In genomic region chr10:20747782-20748181, GRCh38 we compare ENCODE assay signal across 30 cellular contexts.
"Had no signal": no experiment of that assay in that cellular context is flagged by ENCODE, and none has a peak within 500 bp of the region (broad histone marks: within the 10 kb centered on the region; RNA-seq: fewer than 3 reads in every experiment).

No MANE protein-coding gene starts in this region.

- H3K27ac ChIP-seq: adrenal gland, cardiac muscle cell, VCaP had no signal

- H3K27me3 ChIP-seq: adrenal gland, cardiac muscle cell had no signal

- H3K36me3 ChIP-seq: adrenal gland, cardiac muscle cell had no signal

- H3K4me1 ChIP-seq: adrenal gland had no signal

- H3K4me3 ChIP-seq: adrenal gland, cardiac muscle cell had no signal

- ATAC-seq: activated CD8-positive, alpha-beta T cell treated with anti-CD3 and anti-CD28 coated beads for 36 hours; activated naive CD4-positive, alpha-beta T cell treated with anti-CD3 and anti-CD28 coated beads, Interleukin-2, amount 50 U/mL, for 72 hours; activated T-cell treated with anti-CD3 and anti-CD28 coated beads, Interleukin-2, amount 50 U/mL, for 4 hours; activated T-cell treated with anti-CD3 and anti-CD28 coated beads, Interleukin-2, amount 50 U/mL, for 72 hours; activated T-helper 17 cell treated with anti-CD3 and anti-CD28 coated beads, Interleukin-2, amount 50 U/mL, for 72 hours had no signal

- DNase-seq: activated B cell treated with CpG ODN at 0.5 μM for 24 hours; activated CD4-positive, alpha-beta memory T cell treated with anti-CD3 and anti-CD28 coated beads for 36 hours; activated CD4-positive, alpha-beta T cell treated with anti-CD3 and anti-CD28 coated beads for 4 hours; activated CD4-positive, alpha-beta T cell treated with anti-CD3 and anti-CD28 coated beads, Interleukin-2, amount 50 U/mL, for 1 hour; activated CD4-positive, alpha-beta T cell treated with anti-CD3 and anti-CD28 coated beads, Interleukin-2, amount 50 U/mL, for 4 hours; activated CD4-positive, CD25-positive, alpha-beta regulatory T cell treated with anti-CD3 and anti-CD28 coated beads, Interleukin-2, amount 50 U/mL, for 72 hours; activated CD8-positive, alpha-beta memory T cell treated with anti-CD3 and anti-CD28 coated beads, Interleukin-2, amount 50 U/mL, for 4 hours; activated CD8-positive, alpha-beta T cell treated with anti-CD3 and anti-CD28 coated beads for 36 hours; activated effector memory CD4-positive, alpha-beta T cell treated with anti-CD3 and anti-CD28 coated beads, Interleukin-2, amount 50 U/mL, for 16 hours; activated gamma-delta T cell treated with Interleukin-2 at 50 U/mL for 16 hours; activated naive CD4-positive, alpha-beta T cell; activated naive CD4-positive, alpha-beta T cell treated with anti-CD3 and anti-CD28 coated beads for 36 hours; activated naive CD4-positive, alpha-beta T cell treated with anti-CD3 and anti-CD28 coated beads, Interleukin-2, amount 50 U/mL, for 16 hours; activated naive CD8-positive, alpha-beta T cell treated with anti-CD3 and anti-CD28 coated beads for 36 hours; activated T-cell treated with anti-CD3 and anti-CD28 coated beads for 4 hours; activated T-cell treated with anti-CD3 and anti-CD28 coated beads, Interleukin-2, amount 50 U/mL, for 1 hour; activated T-cell treated with anti-CD3 and anti-CD28 coated beads, Interleukin-2, amount 50 U/mL, for 4 hours; activated T-cell treated with anti-CD3 and anti-CD28 coated beads, Interleukin-2, amount 50 U/mL, for 72 hours; adrenal gland; amniotic stem cell; aorta; caudate nucleus; SW 1271; T-helper 1 cell; T-helper 2 cell; T-helper 9 cell had no signal
